In the genomic region with DNA sequence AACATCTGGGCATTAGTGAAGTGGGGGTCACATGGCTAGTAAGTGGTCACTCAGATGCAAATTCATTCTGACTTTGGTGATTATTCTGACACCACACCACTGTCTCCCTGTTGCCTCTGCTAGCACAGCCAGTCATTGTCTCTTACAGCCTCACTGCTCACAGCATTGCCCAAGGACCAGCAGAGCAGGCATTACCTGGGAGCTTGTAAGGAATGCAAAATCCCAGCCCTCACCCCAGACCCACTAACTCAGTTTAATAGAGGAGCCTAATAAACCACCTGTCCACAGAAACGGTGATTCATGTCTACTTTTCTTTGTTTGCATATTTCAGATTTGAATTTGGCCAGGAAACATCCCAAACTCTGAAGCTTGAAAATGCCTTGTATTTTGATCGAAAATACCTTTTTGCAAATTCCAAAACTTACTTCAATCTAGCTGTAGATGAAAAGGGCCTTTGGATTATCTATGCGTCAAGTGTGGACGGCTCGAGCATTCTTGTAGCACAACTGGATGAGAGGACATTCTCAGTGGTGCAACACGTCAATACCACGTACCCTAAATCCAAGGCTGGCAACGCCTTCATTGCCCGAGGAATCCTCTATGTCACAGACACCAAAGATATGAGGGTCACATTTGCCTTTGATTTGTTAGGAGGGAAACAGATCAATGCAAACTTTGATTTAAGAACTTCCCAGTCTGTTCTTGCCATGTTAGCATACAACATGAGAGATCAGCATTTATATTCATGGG, we compare ENCODE assay signal across 1 cellular context.
TF ChIP-seq lines count a peak whose summit lies in the region.

No MANE protein-coding gene starts in this region.

TF ChIP-seq in GM23338, 12 proteins besides CTCF, POLR2A, EP300 and RAD21:
- TF ChIP-seq, protein P1, sequence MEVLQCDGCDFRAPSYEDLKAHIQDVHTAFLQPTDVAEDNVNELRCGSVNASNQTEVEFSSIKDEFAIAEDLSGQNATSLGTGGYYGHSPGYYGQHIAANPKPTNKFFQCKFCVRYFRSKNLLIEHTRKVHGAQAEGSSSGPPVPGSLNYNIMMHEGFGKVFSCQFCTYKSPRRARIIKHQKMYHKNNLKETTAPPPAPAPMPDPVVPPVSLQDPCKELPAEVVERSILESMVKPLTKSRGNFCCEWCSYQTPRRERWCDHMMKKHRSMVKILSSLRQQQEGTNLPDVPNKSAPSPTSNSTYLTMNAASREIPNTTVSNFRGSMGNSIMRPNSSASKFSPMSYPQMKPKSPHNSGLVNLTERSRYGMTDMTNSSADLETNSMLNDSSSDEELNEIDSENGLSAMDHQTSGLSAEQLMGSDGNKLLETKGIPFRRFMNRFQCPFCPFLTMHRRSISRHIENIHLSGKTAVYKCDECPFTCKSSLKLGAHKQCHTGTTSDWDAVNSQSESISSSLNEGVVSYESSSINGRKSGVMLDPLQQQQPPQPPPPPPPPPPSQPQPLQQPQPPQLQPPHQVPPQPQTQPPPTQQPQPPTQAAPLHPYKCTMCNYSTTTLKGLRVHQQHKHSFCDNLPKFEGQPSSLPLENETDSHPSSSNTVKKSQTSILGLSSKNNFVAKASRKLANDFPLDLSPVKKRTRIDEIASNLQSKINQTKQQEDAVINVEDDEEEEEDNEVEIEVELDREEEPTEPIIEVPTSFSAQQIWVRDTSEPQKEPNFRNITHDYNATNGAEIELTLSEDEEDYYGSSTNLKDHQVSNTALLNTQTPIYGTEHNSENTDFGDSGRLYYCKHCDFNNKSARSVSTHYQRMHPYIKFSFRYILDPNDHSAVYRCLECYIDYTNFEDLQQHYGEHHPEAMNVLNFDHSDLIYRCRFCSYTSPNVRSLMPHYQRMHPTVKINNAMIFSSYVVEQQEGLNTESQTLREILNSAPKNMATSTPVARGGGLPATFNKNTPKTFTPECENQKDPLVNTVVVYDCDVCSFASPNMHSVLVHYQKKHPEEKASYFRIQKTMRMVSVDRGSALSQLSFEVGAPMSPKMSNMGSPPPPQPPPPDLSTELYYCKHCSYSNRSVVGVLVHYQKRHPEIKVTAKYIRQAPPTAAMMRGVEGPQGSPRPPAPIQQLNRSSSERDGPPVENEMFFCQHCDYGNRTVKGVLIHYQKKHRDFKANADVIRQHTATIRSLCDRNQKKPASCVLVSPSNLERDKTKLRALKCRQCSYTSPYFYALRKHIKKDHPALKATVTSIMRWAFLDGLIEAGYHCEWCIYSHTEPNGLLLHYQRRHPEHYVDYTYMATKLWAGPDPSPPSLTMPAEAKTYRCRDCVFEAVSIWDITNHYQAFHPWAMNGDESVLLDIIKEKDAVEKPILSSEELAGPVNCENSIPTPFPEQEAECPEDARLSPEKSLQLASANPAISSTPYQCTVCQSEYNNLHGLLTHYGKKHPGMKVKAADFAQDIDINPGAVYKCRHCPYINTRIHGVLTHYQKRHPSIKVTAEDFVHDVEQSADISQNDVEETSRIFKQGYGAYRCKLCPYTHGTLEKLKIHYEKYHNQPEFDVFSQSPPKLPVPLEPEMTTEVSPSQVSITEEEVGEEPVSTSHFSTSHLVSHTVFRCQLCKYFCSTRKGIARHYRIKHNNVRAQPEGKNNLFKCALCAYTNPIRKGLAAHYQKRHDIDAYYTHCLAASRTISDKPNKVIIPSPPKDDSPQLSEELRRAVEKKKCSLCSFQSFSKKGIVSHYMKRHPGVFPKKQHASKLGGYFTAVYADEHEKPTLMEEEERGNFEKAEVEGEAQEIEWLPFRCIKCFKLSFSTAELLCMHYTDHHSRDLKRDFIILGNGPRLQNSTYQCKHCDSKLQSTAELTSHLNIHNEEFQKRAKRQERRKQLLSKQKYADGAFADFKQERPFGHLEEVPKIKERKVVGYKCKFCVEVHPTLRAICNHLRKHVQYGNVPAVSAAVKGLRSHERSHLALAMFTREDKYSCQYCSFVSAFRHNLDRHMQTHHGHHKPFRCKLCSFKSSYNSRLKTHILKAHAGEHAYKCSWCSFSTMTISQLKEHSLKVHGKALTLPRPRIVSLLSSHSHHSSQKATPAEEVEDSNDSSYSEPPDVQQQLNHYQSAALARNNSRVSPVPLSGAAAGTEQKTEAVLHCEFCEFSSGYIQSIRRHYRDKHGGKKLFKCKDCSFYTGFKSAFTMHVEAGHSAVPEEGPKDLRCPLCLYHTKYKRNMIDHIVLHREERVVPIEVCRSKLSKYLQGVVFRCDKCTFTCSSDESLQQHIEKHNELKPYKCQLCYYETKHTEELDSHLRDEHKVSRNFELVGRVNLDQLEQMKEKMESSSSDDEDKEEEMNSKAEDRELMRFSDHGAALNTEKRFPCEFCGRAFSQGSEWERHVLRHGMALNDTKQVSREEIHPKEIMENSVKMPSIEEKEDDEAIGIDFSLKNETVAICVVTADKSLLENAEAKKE (CRISPR knock-in tag; IDR thresholded peaks at IDR 0.05), result no peak
- TF ChIP-seq CREB1 (CRISPR knock-in tag; IDR thresholded peaks at IDR 0.05; ENCODE audit: low read depth) (no peak), REST (IDR thresholded peaks at IDR 0.05; ENCODE audit: unreplicated experiment) (no peak)
